ENCODE assay signal across 30 cellular contexts in genomic region chr10:128579902-128580301, GRCh38.
"Had no signal": no experiment of that assay in that cellular context is flagged by ENCODE, and none has a peak within 500 bp of the region (broad histone marks: within the 10 kb centered on the region; RNA-seq: fewer than 3 reads in every experiment).

No MANE protein-coding gene starts in this region.

- H3K36me3 Mint-ChIP-seq: activated naive CD8-positive, alpha-beta T cell treated with anti-CD3 and anti-CD28 coated beads for 36 hours; naive B cell; stimulated activated memory B cell treated with anti-CD40 and anti-IgM and Interleukin-4, amounts not matched to agents 10 μg/mL and 1 μg/mL and 100 μg/mL, for 72 hours had no signal

- H3K27ac Mint-ChIP-seq: activated naive CD4-positive, alpha-beta T cell treated with anti-CD3 and anti-CD28 coated beads for 36 hours; activated naive CD8-positive, alpha-beta T cell treated with anti-CD3 and anti-CD28 coated beads for 36 hours; naive B cell; stimulated activated memory B cell treated with anti-CD40 and anti-IgM and Interleukin-4, amounts not matched to agents 10 μg/mL and 1 μg/mL and 100 μg/mL, for 72 hours; stimulated activated naive CD8-positive, alpha-beta T cell treated with anti-CD3 and anti-CD28 coated beads, Interleukin-15, amount 100 ng/mL, for 72 hours had no signal

- H3K27me3 Mint-ChIP-seq: stimulated activated memory B cell treated with anti-CD40 and anti-IgM and Interleukin-4, amounts not matched to agents 10 μg/mL and 1 μg/mL and 100 μg/mL, for 72 hours; stimulated activated naive CD8-positive, alpha-beta T cell treated with anti-CD3 and anti-CD28 coated beads, Interleukin-15, amount 100 ng/mL, for 72 hours had no signal

- H3K4me1 ChIP-seq: adrenal gland, body of pancreas, left ventricle myocardium inferior, pancreas, prostate gland, sigmoid colon, thyroid gland, upper lobe of left lung, vagina had no signal

- H3K4me1 Mint-ChIP-seq: activated naive CD8-positive, alpha-beta T cell treated with anti-CD3 and anti-CD28 coated beads for 36 hours; naive B cell; stimulated activated memory B cell treated with anti-CD40 and anti-IgM and Interleukin-4, amounts not matched to agents 10 μg/mL and 1 μg/mL and 100 μg/mL, for 72 hours; stimulated activated naive CD8-positive, alpha-beta T cell treated with anti-CD3 and anti-CD28 coated beads, Interleukin-15, amount 100 ng/mL, for 72 hours had no signal

- H3K27ac ChIP-seq: adrenal gland, body of pancreas, epithelial cell of prostate, left ventricle myocardium inferior, pancreas, prostate gland, sigmoid colon, thyroid gland, upper lobe of left lung, vagina, VCaP had no signal

- H3K4me3 ChIP-seq: adrenal gland, body of pancreas, left ventricle myocardium inferior, lung, pancreas, prostate gland, sigmoid colon, thyroid gland, upper lobe of left lung, vagina had no signal

- H3K4me3 Mint-ChIP-seq: activated naive CD4-positive, alpha-beta T cell treated with anti-CD3 and anti-CD28 coated beads for 36 hours; activated naive CD8-positive, alpha-beta T cell treated with anti-CD3 and anti-CD28 coated beads for 36 hours; naive B cell; stimulated activated memory B cell treated with anti-CD40 and anti-IgM and Interleukin-4, amounts not matched to agents 10 μg/mL and 1 μg/mL and 100 μg/mL, for 72 hours; stimulated activated naive CD8-positive, alpha-beta T cell treated with anti-CD3 and anti-CD28 coated beads, Interleukin-15, amount 100 ng/mL, for 72 hours had no signal

- H3K36me3 ChIP-seq: adrenal gland, left ventricle myocardium inferior, pancreas, prostate gland, sigmoid colon, thyroid gland, upper lobe of left lung, vagina had no signal

- ATAC-seq: activated CD4-positive, CD25-positive, alpha-beta regulatory T cell treated with anti-CD3 and anti-CD28 coated beads, Interleukin-2, amount 50 U/mL, for 24 hours; body of pancreas; pancreas; stimulated activated memory B cell treated with anti-CD40 and anti-IgM and Interleukin-4, amounts not matched to agents 10 μg/mL and 1 μg/mL and 100 μg/mL, for 72 hours; stimulated activated naive CD8-positive, alpha-beta T cell treated with anti-CD3 and anti-CD28 coated beads, Interleukin-15, amount 100 ng/mL, for 72 hours had no signal

- H3K27me3 ChIP-seq: adrenal gland, body of pancreas, sigmoid colon, thyroid gland, upper lobe of left lung, vagina had no signal

- H3K9me3 Mint-ChIP-seq: activated naive CD4-positive, alpha-beta T cell treated with anti-CD3 and anti-CD28 coated beads for 36 hours; activated naive CD8-positive, alpha-beta T cell treated with anti-CD3 and anti-CD28 coated beads for 36 hours; stimulated activated naive CD8-positive, alpha-beta T cell treated with anti-CD3 and anti-CD28 coated beads, Interleukin-15, amount 100 ng/mL, for 72 hours had no signal

- DNase-seq: activated CD4-positive, alpha-beta T cell treated with anti-CD3 and anti-CD28 coated beads for 48 hours; activated CD4-positive, alpha-beta T cell treated with anti-CD3 and anti-CD28 coated beads, Interleukin-2, amount 50 U/mL, for 48 hours; activated CD8-positive, alpha-beta memory T cell treated with anti-CD3 and anti-CD28 coated beads for 24 hours; activated effector memory CD4-positive, alpha-beta T cell treated with anti-CD3 and anti-CD28 coated beads, Interleukin-2, amount 50 U/mL, for 16 hours; activated naive CD4-positive, alpha-beta T cell treated with anti-CD3 and anti-CD28 coated beads for 36 hours; activated naive CD8-positive, alpha-beta T cell treated with anti-CD3 and anti-CD28 coated beads for 36 hours; aorta; body of pancreas; dermis blood vessel endothelial cell; effector CD8-positive, alpha-beta T cell; left ventricle myocardium inferior; naive B cell; nucleus accumbens; pancreas; sigmoid colon; small intestine; stimulated activated CD4-positive, alpha-beta T cell treated with anti-CD3 and anti-CD28 coated beads, Interleukin-4, amount 100 ng/mL, for 4 hours; stimulated activated CD8-positive, alpha-beta memory T cell treated with anti-CD3 and anti-CD28 coated beads, Interleukin-4, amount 100 ng/mL, for 48 hours; stimulated activated naive CD8-positive, alpha-beta T cell treated with anti-CD3 and anti-CD28 coated beads, Interleukin-15, amount 100 ng/mL, for 72 hours; T-helper 9 cell; thyroid gland; upper lobe of left lung had no signal
